Comparison of ENCODE assay signal across 2 cellular contexts in genomic region chr21:34844033-34844923, GRCh38.
A peak's percentile ranks its signal among the peaks of the same experiment; 100 is the strongest.
TF ChIP-seq lines count a peak whose summit lies in the region.

No MANE protein-coding gene starts in this region.

TF ChIP-seq in IMR-90, 13 proteins besides CTCF, POLR2A, EP300 and RAD21 (continued from another document):
- no peak for TF ChIP-seq SMC3 (IDR thresholded peaks at IDR 0.05; ENCODE audit: low read depth, low read length)

TF ChIP-seq in H1, 55 proteins besides CTCF, POLR2A, EP300 and RAD21:
- peak in 1 of 2 experiments; percentile 53; a peak in 1 of 4 replicates for TF ChIP-seq SIN3A (conservative IDR thresholded peaks at IDR 0.05 in 1 of 2, IDR thresholded peaks at IDR 0.05 in 1 of 2; ENCODE audit: low read depth in 1 of 2, low read length in 2 of 2)
- no peak for TF ChIP-seq SIRT6 (IDR thresholded peaks at IDR 0.05; ENCODE audit: low read length)
- TF ChIP-seq E2F6 (IDR thresholded peaks at IDR 0.05) = 0 out of 2 replicates have a peak, but pooled peaks have one; percentile 11
